ENCODE assay signal across 9 cellular contexts in the genomic region with DNA sequence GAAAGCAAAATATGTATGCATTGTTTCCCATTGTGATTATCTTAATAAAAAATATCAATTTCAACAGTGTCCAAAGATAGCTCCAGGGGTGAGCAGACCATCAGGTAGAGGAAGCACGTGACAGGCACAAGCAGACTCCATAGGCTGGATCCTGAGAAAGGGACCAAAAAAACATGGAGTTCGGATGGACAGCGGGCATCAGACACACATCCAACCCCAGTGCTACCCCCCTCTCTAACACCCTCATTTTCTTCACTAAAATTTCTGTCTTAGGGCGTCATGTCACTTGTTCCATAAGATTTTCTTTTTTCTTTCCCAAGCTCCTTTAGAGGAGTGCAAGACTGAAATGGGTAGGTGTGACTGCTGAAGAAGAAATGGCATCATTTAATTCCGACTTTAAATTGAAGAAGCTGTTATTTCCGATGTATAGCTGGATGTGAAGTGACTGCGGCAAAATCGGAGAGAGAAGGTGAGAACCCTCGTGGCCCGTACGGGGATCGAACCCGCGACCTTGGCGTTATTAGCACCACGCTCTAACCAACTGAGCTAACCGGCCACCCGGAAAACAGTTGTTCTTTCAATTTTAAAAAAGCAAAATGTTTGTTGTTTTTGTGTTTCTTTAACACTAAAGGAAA. TPM values are rescaled to one million over a fixed set of nuclear protein-coding genes. Genes with fewer than 3 reads are reported as not detected.
DNase-seq lines count a peak whose midpoint lies in the region; ATAC-seq and TF ChIP-seq lines count a peak whose summit lies in the region.
"Had no signal": no experiment of that assay in that cellular context is flagged by ENCODE, and none has a peak within 500 bp of the region (broad histone marks: within the 10 kb centered on the region; RNA-seq: fewer than 3 reads in every experiment).

No MANE protein-coding gene starts in this region.

- no peak for TF ChIP-seq CTCF in ascending aorta (IDR thresholded peaks at IDR 0.05)

- H3K27me3 Mint-ChIP-seq in T-helper 1 cell treated with Interleukin-12 subunit alpha and Interleukin-12 subunit beta and Interleukin-4 antibody, amounts not matched to agents 30 μg/mL and 1 μg/mL, for 36 hours (ENCODE audit: low read depth) = peaks cover 56% of the 10 kb centered on the region

- peaks cover 20% of the 10 kb centered on the region for H3K9me3 Mint-ChIP-seq in T-helper 1 cell treated with Interleukin-12 subunit alpha and Interleukin-12 subunit beta and Interleukin-4 antibody, amounts not matched to agents 30 μg/mL and 1 μg/mL, for 36 hours

- no peak for ATAC-seq in HG03432 (IDR thresholded peaks at IDR 0.05; ENCODE audit: unreplicated experiment)

- H3K27me3 ChIP-seq in ascending aorta = peaks cover 4% of the 10 kb centered on the region

- H3K4me1 ChIP-seq in ascending aorta = no peaks in the 10 kb centered on the region

- no peak overlapping the region for H3K4me3 ChIP-seq in ascending aorta

- H3K36me3 ChIP-seq in ascending aorta = no peaks in the 10 kb centered on the region

- H3K36me3 Mint-ChIP-seq in T-helper 1 cell treated with Interleukin-12 subunit alpha and Interleukin-12 subunit beta and Interleukin-4 antibody, amounts not matched to agents 30 μg/mL and 1 μg/mL, for 36 hours (ENCODE audit: low read depth) = peaks cover 12% of the 10 kb centered on the region

- intact Hi-C loops in ascending aorta (cut with DNase I) = no loop called here

- H3K9me3 ChIP-seq in ascending aorta = peaks cover 0 to 4% of the 10 kb centered on the region in 2 donors

- DNase-seq in NCI-H1694 treated with DMSO at 0.1 percent for 48 hours (lab: John Stamatoyannopoulos, UW) = peak; percentile 18
- DNase-seq in NCI-H1694 (lab: John Stamatoyannopoulos, UW) = no peak
- peak; percentile 41 for DNase-seq in dermis blood vessel endothelial cell
- DNase-seq in stimulated activated CD4-positive, alpha-beta T cell treated with anti-CD3 and anti-CD28 coated beads, Interleukin-15, amount 100 ng/mL, for 48 hours (ENCODE audit: low read depth in 2 of 2) = peak; percentile 50 to 57
- no peak for DNase-seq in ascending aorta (ENCODE audit: low spot score in 2 of 2)
- no peak for DNase-seq in NOMO-1 treated with dmso at 0.1 percent for 144 hours (lab: John Stamatoyannopoulos, UW; ENCODE audit: unreplicated experiment)

- H3K27ac Mint-ChIP-seq in T-helper 1 cell treated with Interleukin-12 subunit alpha and Interleukin-12 subunit beta and Interleukin-4 antibody, amounts not matched to agents 30 μg/mL and 1 μg/mL, for 36 hours = peak overlapping the region; percentile 22
- H3K27ac Mint-ChIP-seq: B cell had no signal

- peaks cover 25% of the 10 kb centered on the region for H3K4me1 Mint-ChIP-seq in T-helper 1 cell treated with Interleukin-12 subunit alpha and Interleukin-12 subunit beta and Interleukin-4 antibody, amounts not matched to agents 30 μg/mL and 1 μg/mL, for 36 hours (ENCODE audit: low read depth)

- H3K4me3 Mint-ChIP-seq in T-helper 1 cell treated with Interleukin-12 subunit alpha and Interleukin-12 subunit beta and Interleukin-4 antibody, amounts not matched to agents 30 μg/mL and 1 μg/mL, for 36 hours = no peak overlapping the region
- H3K4me3 Mint-ChIP-seq: B cell had no signal

- no peak overlapping the region for H3K27ac ChIP-seq in ascending aorta

RNA-seq across cellular contexts. Expression of gene PRSS16, which starts 10.3 kb away (rescaled TPM):
- total RNA-seq in dermis blood vessel endothelial cell (0.14 TPM in 1 of 2 replicates, not detected in the other), ascending aorta (not detected)

Comparison
In these comparisons a context has a peak if more than half of its experiments do, and no peak if none do; other contexts are left out.
1. DNase-seq: peak in NCI-H1694 treated with DMSO at 0.1 percent for 48 hours (single experiment), dermis blood vessel endothelial cell (single experiment) and stimulated activated CD4-positive, alpha-beta T cell treated with anti-CD3 and anti-CD28 coated beads, Interleukin-15, amount 100 ng/mL, for 48 hours (2 of 2); none in NCI-H1694 (single experiment), ascending aorta (0 of 2) and NOMO-1 treated with dmso at 0.1 percent for 144 hours (single experiment).